In genomic region chr9:78295731-78296130, GRCh38 we compare ENCODE assay signal across 1 cellular context.
TF ChIP-seq lines count a peak whose summit lies in the region.

No MANE protein-coding gene starts in this region.

TF ChIP-seq in IMR-90, 13 proteins besides CTCF, POLR2A, EP300 and RAD21:
- TF ChIP-seq MAZ (IDR thresholded peaks at IDR 0.05; ENCODE audit: borderline replicate concordance, low read depth, low read length) (no peak), MXI1 (IDR thresholded peaks at IDR 0.05; ENCODE audit: borderline replicate concordance, low read depth, low read length) (no peak), RFX5 (IDR thresholded peaks at IDR 0.05; ENCODE audit: low read depth, low read length) (no peak), NFE2L2 (IDR thresholded peaks at IDR 0.05; ENCODE audit: low read depth, low read length) (no peak), SMC3 (IDR thresholded peaks at IDR 0.05; ENCODE audit: low read depth, low read length) (no peak), USF2 (IDR thresholded peaks at IDR 0.05; ENCODE audit: low read depth, low read length) (no peak), ELK1 (IDR thresholded peaks at IDR 0.05; ENCODE audit: borderline replicate concordance, low read depth, low read length) (no peak), BHLHE40 (IDR thresholded peaks at IDR 0.05; ENCODE audit: low read depth, low read length) (no peak), MAFK (IDR thresholded peaks at IDR 0.05; ENCODE audit: low read depth, low read length) (no peak), CHD1 (IDR thresholded peaks at IDR 0.05; ENCODE audit: low read depth, low read length) (no peak), CEBPB (IDR thresholded peaks at IDR 0.05; ENCODE audit: low read depth, low read length) (no peak), FOS (IDR thresholded peaks at IDR 0.05; ENCODE audit: low read depth, low read length) (no peak), RCOR1 (IDR thresholded peaks at IDR 0.05; ENCODE audit: insufficient replicate concordance, low read length) (no peak)
TF ChIP-seq in IMR-90: peak in this region for 0.
